9 cellular contexts compared by ENCODE assay signal in the genomic region with DNA sequence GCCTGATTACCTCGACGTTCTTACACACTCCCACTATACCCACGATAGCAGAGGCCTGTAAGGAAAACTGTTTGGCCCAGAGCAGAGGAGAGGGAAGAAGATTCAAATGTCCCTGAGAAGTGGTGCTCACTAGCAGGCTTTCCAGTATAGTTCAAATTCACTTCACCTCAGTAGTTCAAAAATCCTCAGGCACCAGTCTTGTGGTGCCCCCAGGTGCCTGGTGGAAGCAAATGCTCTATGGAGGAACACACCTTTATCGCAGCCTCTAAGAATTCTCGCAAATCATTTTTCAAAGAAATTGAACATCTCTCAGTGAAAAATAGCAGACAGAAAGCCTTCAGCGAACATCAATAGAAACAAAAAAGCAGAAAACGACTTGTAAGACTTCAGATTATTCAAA. TPM values are rescaled to one million over a fixed set of nuclear protein-coding genes. Genes with fewer than 3 reads are reported as not detected.
A peak's percentile ranks its signal among the peaks of the same experiment; 100 is the strongest.
DNase-seq lines count a peak whose midpoint lies in the region; ATAC-seq, FAIRE-seq and TF ChIP-seq lines count a peak whose summit lies in the region.
"Had no signal": no experiment of that assay in that cellular context is flagged by ENCODE, and none has a peak within 500 bp of the region (broad histone marks: within the 10 kb centered on the region; RNA-seq: fewer than 3 reads in every experiment).

No MANE protein-coding gene starts in this region.

- TF ChIP-seq CTCF in endothelial cell of umbilical vein (IDR thresholded peaks at IDR 0.05; ENCODE audit: extremely low read depth in 1 of 2, insufficient read depth in 1 of 2, low read depth in 1 of 2, low read length in 2 of 2) (peak; percentile 7 to 21), ascending aorta (IDR thresholded peaks at IDR 0.05) (peak in 1 of 3 experiments; percentile 33)

- intact Hi-C loops in endothelial cell of umbilical vein (cut with micrococcal nuclease), result loop anchor here (1.0 to 2.0 kb wide), 2 partner anchors 315 to 718 kb away; no protein-coding TSS in a partner anchor
- intact Hi-C loops in ascending aorta (cut with DNase I), result no loop called here

- POLR2A ChIA-PET in activated CD4-positive, alpha-beta T cell treated with anti-CD3 and anti-CD28 coated beads, Interleukin-2, amount 10 ng/mL, durations not matched to agents 7 days and 5 days (lab: Charles Lee), result no interaction called here
- POLR2A ChIA-PET in endothelial cell of umbilical vein (lab: Charles Lee), result no interaction called here

- H3K4me2 ChIP-seq in endothelial cell of umbilical vein (ENCODE audit: insufficient read depth, low read length), result no peak overlapping the region

- BruUV-seq in endothelial cell of umbilical vein (replicated peaks; lab: Mats Ljungman, UMichigan), result no TSS peak

- H3K4me3 ChIP-seq in endothelial cell of umbilical vein (replicated peaks in 1 of 3; ENCODE audit: insufficient read depth in 1 of 3, low read depth in 1 of 3, low read length in 3 of 3) (no peak overlapping the region), ascending aorta (no peak overlapping the region)

- no peak for TF ChIP-seq POLR2A in endothelial cell of umbilical vein (IDR thresholded peaks at IDR 0.05; ENCODE audit: low read depth, low read length)

- no peaks in the 10 kb centered on the region for H3K9me3 Mint-ChIP-seq in activated CD4-positive, alpha-beta T cell treated with anti-CD3 and anti-CD28 coated beads, Interleukin-2, amount 10 ng/mL, durations not matched to agents 7 days and 5 days

- H3K27ac Mint-ChIP-seq in activated CD4-positive, alpha-beta T cell treated with anti-CD3 and anti-CD28 coated beads, Interleukin-2, amount 10 ng/mL, durations not matched to agents 7 days and 5 days, result no peak overlapping the region
- H3K27ac Mint-ChIP-seq: IgD-negative memory B cell had no signal

- dilution Hi-C loops in endothelial cell of umbilical vein (cut with MboI; ENCODE audit: extremely low pct_ligation_motif_present, low sequenced_read_pairs), result no loop called here

- no peaks in the 10 kb centered on the region for H4K20me1 ChIP-seq in endothelial cell of umbilical vein (replicated peaks; ENCODE audit: control insufficient read depth, extremely low read depth, insufficient read depth, low read length)

- no peaks in the 10 kb centered on the region for H3K36me3 Mint-ChIP-seq in activated CD4-positive, alpha-beta T cell treated with anti-CD3 and anti-CD28 coated beads, Interleukin-2, amount 10 ng/mL, durations not matched to agents 7 days and 5 days (ENCODE audit: low read depth)
- H3K36me3 Mint-ChIP-seq: IgD-negative memory B cell had no signal

- no peak overlapping the region for H3K9ac ChIP-seq in endothelial cell of umbilical vein (replicated peaks; ENCODE audit: extremely low read depth, insufficient read depth, low read length)

- H3K27me3 ChIP-seq in endothelial cell of umbilical vein (ENCODE audit: control insufficient read depth in 2 of 2, insufficient read depth in 2 of 2, low read length in 2 of 2), result no peaks in the 10 kb centered on the region
- no peaks in the 10 kb centered on the region for H3K27me3 ChIP-seq in ascending aorta

- no peak for ATAC-seq in GM18907 (IDR thresholded peaks at IDR 0.05; ENCODE audit: unreplicated experiment)

- no peaks in the 10 kb centered on the region for H3K9me1 ChIP-seq in endothelial cell of umbilical vein (replicated peaks; ENCODE audit: control insufficient read depth, extremely low read depth, insufficient read depth, low read length)

- H3K4me1 Mint-ChIP-seq in activated CD4-positive, alpha-beta T cell treated with anti-CD3 and anti-CD28 coated beads, Interleukin-2, amount 10 ng/mL, durations not matched to agents 7 days and 5 days, result peaks cover 4% of the 10 kb centered on the region

- H3K4me3 Mint-ChIP-seq in activated CD4-positive, alpha-beta T cell treated with anti-CD3 and anti-CD28 coated beads, Interleukin-2, amount 10 ng/mL, durations not matched to agents 7 days and 5 days, result no peak overlapping the region
- H3K4me3 Mint-ChIP-seq: IgD-negative memory B cell had no signal

- no peak overlapping the region for H3K27ac ChIP-seq in endothelial cell of umbilical vein (ENCODE audit: insufficient read depth, low read depth, low read length)
- no peak overlapping the region for H3K27ac ChIP-seq in ascending aorta

- no peaks in the 10 kb centered on the region for H3K4me1 ChIP-seq in endothelial cell of umbilical vein (ENCODE audit: control insufficient read depth, extremely low read depth, insufficient read depth, low read length)
- no peaks in the 10 kb centered on the region for H3K4me1 ChIP-seq in ascending aorta

- FAIRE-seq in endothelial cell of umbilical vein (lab: Jason Lieb, UNC), result peak; percentile 21

- no peaks in the 10 kb centered on the region for H3K79me2 ChIP-seq in endothelial cell of umbilical vein (ENCODE audit: control insufficient read depth, insufficient read depth, low read length)

- no peaks in the 10 kb centered on the region for H3K27me3 Mint-ChIP-seq in activated CD4-positive, alpha-beta T cell treated with anti-CD3 and anti-CD28 coated beads, Interleukin-2, amount 10 ng/mL, durations not matched to agents 7 days and 5 days
- H3K27me3 Mint-ChIP-seq: IgD-negative memory B cell had no signal

- CTCF ChIA-PET in activated CD4-positive, alpha-beta T cell treated with anti-CD3 and anti-CD28 coated beads, Interleukin-2, amount 10 ng/mL, durations not matched to agents 7 days and 5 days (lab: Charles Lee), result interaction anchor here (1.4 kb wide), 1 partner anchor 10 kb away, joined by 3 read pairs; no protein-coding TSS in a partner anchor
- CTCF ChIA-PET in endothelial cell of umbilical vein (lab: Charles Lee), result interaction anchor here (0.6 to 3.6 kb wide), 4 partner anchors 11 to 731 kb away, joined by 3 to 12 read pairs (median 3); no protein-coding TSS in a partner anchor

- H3K36me3 ChIP-seq in endothelial cell of umbilical vein (ENCODE audit: control insufficient read depth in 2 of 2, extremely low read depth in 1 of 2, insufficient read depth in 2 of 2, low read length in 2 of 2) (no peaks in the 10 kb centered on the region), ascending aorta (no peaks in the 10 kb centered on the region)

- no peak overlapping the region for H2AFZ ChIP-seq in endothelial cell of umbilical vein (ENCODE audit: low read depth, low read length)

- H3K9me3 ChIP-seq in endothelial cell of umbilical vein (replicated peaks; ENCODE audit: control insufficient read depth, insufficient read depth, low read length), result no peaks in the 10 kb centered on the region
- no peaks in the 10 kb centered on the region for H3K9me3 ChIP-seq in ascending aorta

- DNase-seq in activated CD4-positive, alpha-beta T cell treated with anti-CD3 and anti-CD28 coated beads, Interleukin-2, amount 10 ng/mL, durations not matched to agents 7 days and 5 days, result peak; percentile 12
- no peak for DNase-seq in activated CD4-positive, alpha-beta T cell treated with anti-CD3 and anti-CD28 coated beads for 4 hours
- peak; percentile 32 for DNase-seq in NCI-H2196 (lab: John Stamatoyannopoulos, UW; ENCODE audit: unreplicated experiment)
- peak; percentile 28 for DNase-seq in endothelial cell of umbilical vein (ENCODE audit: low read depth, low spot score)
- peak; percentile 21 for DNase-seq in renal cortical epithelial cell (ENCODE audit: low read depth)
- no peak for DNase-seq in activated CD8-positive, alpha-beta memory T cell treated with anti-CD3 and anti-CD28 coated beads, Interleukin-2, amount 50 U/mL, for 4 hours
- no peak for DNase-seq in ascending aorta (ENCODE audit: low spot score in 2 of 2)

TF ChIP-seq in endothelial cell of umbilical vein, 7 proteins besides CTCF, POLR2A, EP300 and RAD21:
- TF ChIP-seq MYC (IDR thresholded peaks at IDR 0.05; ENCODE audit: low read depth, low read length) (no peak), JUN (IDR thresholded peaks at IDR 0.05; ENCODE audit: borderline replicate concordance, insufficient read depth, insufficient read length, low read depth) (no peak), MAX (IDR thresholded peaks at IDR 0.05; ENCODE audit: insufficient read depth, insufficient read length) (no peak), FOS (IDR thresholded peaks at IDR 0.05; ENCODE audit: borderline replicate concordance, insufficient read depth, low read length) (no peak), EZH2 (IDR thresholded peaks at IDR 0.05; ENCODE audit: borderline replicate concordance, low read depth, low read length, severe bottlenecking) (no peak), POLR2AphosphoS5 (IDR thresholded peaks at IDR 0.05; ENCODE audit: insufficient read depth, low read depth, low read length) (no peak), GATA2 (IDR thresholded peaks at IDR 0.05; ENCODE audit: insufficient read depth, insufficient read length, low read depth, low read length) (no peak)

RNA-seq across cellular contexts. Expression of gene MTMR1, which starts 12.2 kb away (rescaled TPM):
- 10 to 100 TPM; 47.1 to 51.1 TPM for total RNA-seq in activated CD4-positive, alpha-beta T cell treated with anti-CD3 and anti-CD28 coated beads, Interleukin-2, amount 10 ng/mL, durations not matched to agents 7 days and 5 days
- total RNA-seq in endothelial cell of umbilical vein, result 20.3 and 20.7 TPM in 2 replicates
- 17.1 and 17.6 TPM in 2 replicates for polyA plus RNA-seq in endothelial cell of umbilical vein
- polyA plus RNA-seq in endothelial cell of umbilical vein (2011; cell fraction: cytosol; rRNA removed), result 13.9 and 14.1 TPM in 2 replicates
- 50.3 and 68.8 TPM in 2 replicates for polyA plus RNA-seq in endothelial cell of umbilical vein (2011; cell fraction: nucleus; rRNA removed)
- polyA plus RNA-seq in endothelial cell of umbilical vein (2012), result 19.2 and 22.8 TPM in 2 replicates
- polyA minus RNA-seq in endothelial cell of umbilical vein, result 24.5 and 30.0 TPM in 2 replicates
- polyA minus RNA-seq in endothelial cell of umbilical vein (2011; cell fraction: cytosol; rRNA and poly(A)+ RNA removed), result 18.3 TPM
- 22.5 and 28.6 TPM in 2 replicates for polyA minus RNA-seq in endothelial cell of umbilical vein (2011; cell fraction: nucleus; rRNA and poly(A)+ RNA removed)
- total RNA-seq in renal cortical epithelial cell, result 22.6 and 34.4 TPM in 2 replicates
- 152 TPM for total RNA-seq in ascending aorta

Comparison
In these comparisons a context has a peak if more than half of its experiments do, and no peak if none do; other contexts are left out.
1. DNase-seq: peak in activated CD4-positive, alpha-beta T cell treated with anti-CD3 and anti-CD28 coated beads, Interleukin-2, amount 10 ng/mL, durations not matched to agents 7 days and 5 days (single experiment), NCI-H2196 (single experiment), endothelial cell of umbilical vein (single experiment) and renal cortical epithelial cell (single experiment); none in activated CD4-positive, alpha-beta T cell treated with anti-CD3 and anti-CD28 coated beads for 4 hours (0 of 2), activated CD8-positive, alpha-beta memory T cell treated with anti-CD3 and anti-CD28 coated beads, Interleukin-2, amount 50 U/mL, for 4 hours (single experiment) and ascending aorta (0 of 2).